Comparison of ENCODE assay signal across 37 cellular contexts in genomic region chr13:37107868-37108267, GRCh38. TPM values are rescaled to one million over a fixed set of nuclear protein-coding genes. Genes with fewer than 3 reads are reported as not detected.
"Had no signal": no experiment of that assay in that cellular context is flagged by ENCODE, and none has a peak within 500 bp of the region (broad histone marks: within the 10 kb centered on the region; RNA-seq: fewer than 3 reads in every experiment).

No MANE protein-coding gene starts in this region.

- DNase-seq: activated CD4-positive, alpha-beta memory T cell treated with anti-CD3 and anti-CD28 coated beads, Interleukin-2, amount 10 ng/mL, durations not matched to agents 7 days and 5 days; activated CD4-positive, alpha-beta T cell treated with anti-CD3 and anti-CD28 coated beads for 48 hours; activated CD8-positive, alpha-beta memory T cell treated with anti-CD3 and anti-CD28 coated beads for 24 hours; activated CD8-positive, alpha-beta memory T cell treated with anti-CD3 and anti-CD28 coated beads, Interleukin-2, amount 10 ng/mL, durations not matched to agents 7 days and 5 days; activated CD8-positive, alpha-beta memory T cell treated with anti-CD3 and anti-CD28 coated beads, Interleukin-2, amount 50 U/mL, for 48 hours; activated effector memory CD4-positive, alpha-beta T cell treated with anti-CD3 and anti-CD28 coated beads, Interleukin-2, amount 50 U/mL, for 16 hours; activated naive CD4-positive, alpha-beta T cell; activated naive CD4-positive, alpha-beta T cell treated with anti-CD3 and anti-CD28 coated beads, Interleukin-2, amount 50 U/mL, for 16 hours; activated naive CD8-positive, alpha-beta T cell treated with anti-CD3 and anti-CD28 coated beads for 36 hours; activated T-cell treated with anti-CD3 and anti-CD28 coated beads, Interleukin-2, amount 50 U/mL, for 1 hour; activated T-cell treated with anti-CD3 and anti-CD28 coated beads, Interleukin-2, amount 50 U/mL, for 72 hours; amniotic stem cell; aorta; brain microvascular endothelial cell; Karpas-422; KBM-7; MG63; NCI-H1048; NCI-H1105 treated with DMSO at 0.1 percent for 48 hours; NCI-H1436; NCI-H1694; NCI-H1930; NCI-H345; NCI-H524 treated with DMSO at 0.1 percent for 48 hours; Peyer's patch; RPMI8226; SIG-M5 had no signal

- H3K36me3 Mint-ChIP-seq: activated CD8-positive, alpha-beta memory T cell treated with anti-CD3 and anti-CD28 coated beads, Interleukin-2, amount 10 ng/mL, durations not matched to agents 7 days and 5 days; activated naive CD8-positive, alpha-beta T cell treated with anti-CD3 and anti-CD28 coated beads for 36 hours had no signal

- H3K27me3 ChIP-seq: brain microvascular endothelial cell, cardiac muscle cell, MG63, Peyer's patch had no signal

- H3K36me3 ChIP-seq: brain microvascular endothelial cell, cardiac muscle cell, MG63, Peyer's patch had no signal

- H3K4me1 ChIP-seq: Peyer's patch had no signal

- ATAC-seq: activated CD4-positive, CD25-positive, alpha-beta regulatory T cell treated with anti-CD3 and anti-CD28 coated beads, Interleukin-2, amount 50 U/mL, for 24 hours; activated CD8-positive, alpha-beta memory T cell treated with anti-CD3 and anti-CD28 coated beads, Interleukin-2, amount 10 ng/mL, durations not matched to agents 7 days and 5 days; activated T-cell treated with anti-CD3 and anti-CD28 coated beads, Interleukin-2, amount 50 U/mL, for 72 hours; activated T-helper 17 cell treated with anti-CD3 and anti-CD28 coated beads, Interleukin-2, amount 50 U/mL, for 72 hours; Right ventricle myocardium inferior; WTC11 had no signal

- H3K4me1 Mint-ChIP-seq: activated CD4-positive, alpha-beta memory T cell treated with anti-CD3 and anti-CD28 coated beads, Interleukin-2, amount 10 ng/mL, durations not matched to agents 7 days and 5 days; activated CD8-positive, alpha-beta memory T cell treated with anti-CD3 and anti-CD28 coated beads, Interleukin-2, amount 10 ng/mL, durations not matched to agents 7 days and 5 days; activated naive CD8-positive, alpha-beta T cell treated with anti-CD3 and anti-CD28 coated beads for 36 hours; activated T-helper 17 cell treated with anti-CD3 and anti-CD28 coated beads, Interleukin-2, amount 50 U/mL, for 72 hours; central memory CD8-positive, alpha-beta T cell had no signal

- H3K9me3 Mint-ChIP-seq: activated CD4-positive, alpha-beta memory T cell treated with anti-CD3 and anti-CD28 coated beads, Interleukin-2, amount 10 ng/mL, durations not matched to agents 7 days and 5 days; activated naive CD8-positive, alpha-beta T cell treated with anti-CD3 and anti-CD28 coated beads for 36 hours; activated T-cell treated with anti-CD3 and anti-CD28 coated beads, Interleukin-2, amount 50 U/mL, for 72 hours; activated T-helper 17 cell treated with anti-CD3 and anti-CD28 coated beads, Interleukin-2, amount 50 U/mL, for 72 hours; central memory CD8-positive, alpha-beta T cell had no signal

- H3K27ac Mint-ChIP-seq: activated CD4-positive, alpha-beta memory T cell treated with anti-CD3 and anti-CD28 coated beads, Interleukin-2, amount 10 ng/mL, durations not matched to agents 7 days and 5 days; activated CD8-positive, alpha-beta memory T cell treated with anti-CD3 and anti-CD28 coated beads, Interleukin-2, amount 10 ng/mL, durations not matched to agents 7 days and 5 days; activated naive CD8-positive, alpha-beta T cell treated with anti-CD3 and anti-CD28 coated beads for 36 hours; activated T-cell treated with anti-CD3 and anti-CD28 coated beads, Interleukin-2, amount 50 U/mL, for 72 hours; activated T-helper 17 cell treated with anti-CD3 and anti-CD28 coated beads, Interleukin-2, amount 50 U/mL, for 72 hours had no signal

- H3K9me3 ChIP-seq: MG63, Peyer's patch had no signal

- H3K4me3 Mint-ChIP-seq: activated CD4-positive, alpha-beta memory T cell treated with anti-CD3 and anti-CD28 coated beads, Interleukin-2, amount 10 ng/mL, durations not matched to agents 7 days and 5 days; activated CD8-positive, alpha-beta memory T cell treated with anti-CD3 and anti-CD28 coated beads, Interleukin-2, amount 10 ng/mL, durations not matched to agents 7 days and 5 days; activated naive CD8-positive, alpha-beta T cell treated with anti-CD3 and anti-CD28 coated beads for 36 hours; activated T-cell treated with anti-CD3 and anti-CD28 coated beads, Interleukin-2, amount 50 U/mL, for 72 hours; activated T-helper 17 cell treated with anti-CD3 and anti-CD28 coated beads, Interleukin-2, amount 50 U/mL, for 72 hours; central memory CD8-positive, alpha-beta T cell; WTC11 had no signal

- H3K27ac ChIP-seq: brain microvascular endothelial cell, cardiac muscle cell, Peyer's patch had no signal

- H3K4me3 ChIP-seq: cardiac muscle cell, MG63, Peyer's patch had no signal

RNA-seq across cellular contexts. Expression of gene CSNK1A1L, which starts 2.4 kb away (rescaled TPM):
- total RNA-seq: activated CD4-positive, alpha-beta memory T cell treated with anti-CD3 and anti-CD28 coated beads, Interleukin-2, amount 10 ng/mL, durations not matched to agents 7 days and 5 days; activated CD8-positive, alpha-beta memory T cell treated with anti-CD3 and anti-CD28 coated beads, Interleukin-2, amount 10 ng/mL, durations not matched to agents 7 days and 5 days; activated T-cell treated with anti-CD3 and anti-CD28 coated beads, Interleukin-2, amount 50 U/mL, for 72 hours; activated T-helper 17 cell treated with anti-CD3 and anti-CD28 coated beads, Interleukin-2, amount 50 U/mL, for 72 hours; aorta; cardiac muscle cell; NCI-H460; Peyer's patch; Right ventricle myocardium inferior; SK-MEL-5; T-helper 1 cell treated with Interleukin-12 subunit alpha and Interleukin-12 subunit beta and Interleukin-4 antibody, amounts not matched to agents 30 ng/mL and 1 ng/mL, for 36 hours; T-helper 2 cell treated with Interferon-gamma antibody and Interleukin-4, amounts not matched to agents 100 ng/mL and 5 ng/mL, for 36 hours; WTC11 had no signal
- polyA plus RNA-seq: aorta, cardiac muscle cell had no signal
